15 cellular contexts compared by ENCODE assay signal in the genomic region with DNA sequence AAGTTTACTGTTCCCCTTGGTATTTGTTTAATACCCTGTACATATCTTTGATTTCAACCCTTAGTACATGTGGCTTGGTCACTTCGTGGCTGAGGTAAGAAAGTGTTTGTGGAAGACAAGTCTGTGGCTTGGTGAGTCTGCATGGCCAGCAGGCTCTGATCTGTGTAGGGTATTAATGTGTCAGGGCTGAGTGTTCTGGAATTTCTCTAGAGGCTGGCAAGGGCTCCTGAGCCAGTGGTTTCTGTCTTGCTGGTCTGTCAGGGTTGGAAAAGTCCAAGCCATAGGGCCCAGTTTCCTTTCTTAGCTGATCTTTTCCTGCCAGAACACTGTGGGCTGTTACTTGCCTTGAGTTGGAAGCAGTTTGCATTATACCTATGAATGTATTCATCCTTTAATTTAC. TPM values are rescaled to one million over a fixed set of nuclear protein-coding genes. Genes with fewer than 3 reads are reported as not detected.
A peak's percentile ranks its signal among the peaks of the same experiment; 100 is the strongest.
DNase-seq lines count a peak whose midpoint lies in the region; ATAC-seq and TF ChIP-seq lines count a peak whose summit lies in the region.
"Had no signal": no experiment of that assay in that cellular context is flagged by ENCODE, and none has a peak within 500 bp of the region (broad histone marks: within the 10 kb centered on the region; RNA-seq: fewer than 3 reads in every experiment).

No MANE protein-coding gene starts in this region.

- peaks cover 6% of the 10 kb centered on the region for H3K27me3 Mint-ChIP-seq in HFFc6 (ENCODE audit: insufficient read depth)

- no peak for TF ChIP-seq CTCF in HFFc6 (IDR thresholded peaks at IDR 0.05)

- H3K9me3 Mint-ChIP-seq in HFFc6, result no peaks in the 10 kb centered on the region

- ATAC-seq in left ventricle myocardium superior (peak; percentile 55), left cardiac atrium (no peak)

- intact Hi-C loops in left ventricle myocardium superior (cut with micrococcal nuclease), result no loop called here
- intact Hi-C loops in left cardiac atrium (cut with DNase I), result no loop called here

- no peaks in the 10 kb centered on the region for H3K36me3 Mint-ChIP-seq in HFFc6 (ENCODE audit: low read depth)
- H3K36me3 Mint-ChIP-seq: CD14-positive monocyte had no signal

- no peak for DNase-seq in left ventricle myocardium superior
- DNase-seq in left cardiac atrium, result no peak
- peak; percentile 47 for DNase-seq in astrocyte of the hippocampus (ENCODE audit: low read depth, low spot score)
- DNase-seq in myocyte (ENCODE audit: low read depth), result peak; percentile 31
- no peak for DNase-seq in putamen (ENCODE audit: low spot score)
- no peak for DNase-seq in EL
- no peak for DNase-seq in HFFc6
- DNase-seq: AML-193, DMS 273 treated with DMSO at 0.1 percent for 48 hours, GOT3, NCI-H187, NCI-H2171 treated with DMSO at 0.1 percent for 48 hours, NCI-H82, SHP77 had no signal

- no peak overlapping the region for H3K4me3 Mint-ChIP-seq in HFFc6
- H3K4me3 Mint-ChIP-seq: CD14-positive monocyte had no signal

- H3K4me1 Mint-ChIP-seq in HFFc6 (ENCODE audit: low read depth), result no peaks in the 10 kb centered on the region
- H3K4me1 Mint-ChIP-seq: CD14-positive monocyte had no signal

- H3K27ac Mint-ChIP-seq in HFFc6, result no peak overlapping the region
- H3K27ac Mint-ChIP-seq: CD14-positive monocyte had no signal

RNA-seq across cellular contexts. Expression of gene FBXL7, which starts 48.0 kb away (rescaled TPM):
- 21.6 TPM for total RNA-seq in left ventricle myocardium superior
- 10 to 100 TPM; 18.1 to 19.8 TPM for total RNA-seq in left cardiac atrium
- total RNA-seq in myocyte, result 9.7 and 11.2 TPM in 2 replicates
- polyA plus RNA-seq in myocyte (2012), result 20.2 TPM
- total RNA-seq in HFFc6 (2021; fragmentation: NEBNext Ultra II Directional; extraction: Animal tissue kit (Norgen Biotek cat#: 25700)), result 10 to 100 TPM; 12.7 to 19.2 (median 16.8) TPM
- polyA plus RNA-seq: CD14-positive monocyte had no signal

Comparison
In these comparisons a context has a peak if more than half of its experiments do, and no peak if none do; other contexts are left out.
1. DNase-seq: peak in astrocyte of the hippocampus (single experiment) and myocyte (single experiment); none in left ventricle myocardium superior (single experiment), left cardiac atrium (single experiment), putamen (single experiment), EL (single experiment) and HFFc6 (single experiment).